ENCODE assay signal across 3 cellular contexts in genomic region chr6:82169138-82169876, GRCh38.
A peak's percentile ranks its signal among the peaks of the same experiment; 100 is the strongest.
TF ChIP-seq lines count a peak whose summit lies in the region.

No MANE protein-coding gene starts in this region.

TF ChIP-seq in HEK293, 187 proteins besides CTCF, POLR2A, EP300 and RAD21 (continued from another document):
- TF ChIP-seq, protein P1, sequence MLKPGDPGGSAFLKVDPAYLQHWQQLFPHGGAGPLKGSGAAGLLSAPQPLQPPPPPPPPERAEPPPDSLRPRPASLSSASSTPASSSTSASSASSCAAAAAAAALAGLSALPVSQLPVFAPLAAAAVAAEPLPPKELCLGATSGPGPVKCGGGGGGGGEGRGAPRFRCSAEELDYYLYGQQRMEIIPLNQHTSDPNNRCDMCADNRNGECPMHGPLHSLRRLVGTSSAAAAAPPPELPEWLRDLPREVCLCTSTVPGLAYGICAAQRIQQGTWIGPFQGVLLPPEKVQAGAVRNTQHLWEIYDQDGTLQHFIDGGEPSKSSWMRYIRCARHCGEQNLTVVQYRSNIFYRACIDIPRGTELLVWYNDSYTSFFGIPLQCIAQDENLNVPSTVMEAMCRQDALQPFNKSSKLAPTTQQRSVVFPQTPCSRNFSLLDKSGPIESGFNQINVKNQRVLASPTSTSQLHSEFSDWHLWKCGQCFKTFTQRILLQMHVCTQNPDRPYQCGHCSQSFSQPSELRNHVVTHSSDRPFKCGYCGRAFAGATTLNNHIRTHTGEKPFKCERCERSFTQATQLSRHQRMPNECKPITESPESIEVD (tag by site-specific recombination; IDR thresholded peaks at IDR 0.05) = peak; percentile 77
- TF ChIP-seq ZSCAN16 (tag by site-specific recombination; IDR thresholded peaks at IDR 0.05) (no peak), TRIM28 (IDR thresholded peaks at IDR 0.05; ENCODE audit: borderline replicate concordance, low read length) (no peak), ZNF426 (tag by site-specific recombination; IDR thresholded peaks at IDR 0.05) (no peak), ZNF660 (tag by site-specific recombination; IDR thresholded peaks at IDR 0.05) (no peak), ZFHX2 (tag by site-specific recombination; conservative IDR thresholded peaks at IDR 0.05) (no peak)

TF ChIP-seq in SK-N-SH, 30 proteins besides CTCF, POLR2A, EP300 and RAD21 (continued from another document):
- no peak for TF ChIP-seq ZBTB33 (IDR thresholded peaks at IDR 0.05; ENCODE audit: borderline replicate concordance, low read depth)
- 0 out of 2 replicates have a peak, but pooled peaks have one; percentile 10 for TF ChIP-seq RCOR1 (IDR thresholded peaks at IDR 0.05; ENCODE audit: low read length)

TF ChIP-seq in WTC11, 78 proteins besides CTCF, POLR2A, EP300 and RAD21 (continued from another document):
- TF ChIP-seq ATF2 (CRISPR knock-in tag; IDR thresholded peaks at IDR 0.05; ENCODE audit: borderline replicate concordance, low read depth) (no peak), SOX15 (CRISPR knock-in tag; IDR thresholded peaks at IDR 0.05) (no peak), ZNF138 (CRISPR knock-in tag; conservative IDR thresholded peaks at IDR 0.05) (no peak), GTF2I (CRISPR knock-in tag; conservative IDR thresholded peaks at IDR 0.05) (no peak), FOXP1 (CRISPR knock-in tag; IDR thresholded peaks at IDR 0.05; ENCODE audit: borderline replicate concordance) (no peak), NR2C2 (CRISPR knock-in tag; IDR thresholded peaks at IDR 0.05) (no peak), SMAD3 (CRISPR knock-in tag; IDR thresholded peaks at IDR 0.05; ENCODE audit: borderline replicate concordance) (no peak), IRF2 (CRISPR knock-in tag; IDR thresholded peaks at IDR 0.05; ENCODE audit: borderline replicate concordance, low read depth) (no peak), PREB (CRISPR knock-in tag; IDR thresholded peaks at IDR 0.05; ENCODE audit: borderline replicate concordance) (no peak), ERG (CRISPR knock-in tag; IDR thresholded peaks at IDR 0.05) (no peak), JUN (CRISPR knock-in tag; IDR thresholded peaks at IDR 0.05) (no peak), NR1H2 (CRISPR knock-in tag; IDR thresholded peaks at IDR 0.05) (no peak), ZNF263 (CRISPR knock-in tag; IDR thresholded peaks at IDR 0.05; ENCODE audit: low read depth) (no peak), ZBTB21 (CRISPR knock-in tag; IDR thresholded peaks at IDR 0.05; ENCODE audit: borderline replicate concordance) (no peak), IRF1 (CRISPR knock-in tag; IDR thresholded peaks at IDR 0.05) (no peak), GABPB1 (CRISPR knock-in tag; IDR thresholded peaks at IDR 0.05) (no peak), ZNF416 (CRISPR knock-in tag; IDR thresholded peaks at IDR 0.05) (no peak)
